Comparison of ENCODE assay signal across 8 cellular contexts in genomic region chr17:51120357-51120738, GRCh38. TPM values are rescaled to one million over a fixed set of nuclear protein-coding genes. Genes with fewer than 3 reads are reported as not detected.
DNase-seq lines count a peak whose midpoint lies in the region; TF ChIP-seq lines count a peak whose summit lies in the region.

No MANE protein-coding gene starts in this region.

- H3K9me3 Mint-ChIP-seq in activated CD4-positive, alpha-beta memory T cell treated with anti-CD3 and anti-CD28 coated beads, Interleukin-2, amount 10 ng/mL, durations not matched to agents 7 days and 5 days = no peaks in the 10 kb centered on the region
- H3K9me3 Mint-ChIP-seq in nephron = no peaks in the 10 kb centered on the region

- H3K4me2 ChIP-seq in fibroblast of lung (ENCODE audit: extremely low read depth, insufficient read depth, low read length) = no peak overlapping the region

- peak overlapping the region; percentile 95 for H3K27ac Mint-ChIP-seq in activated CD4-positive, alpha-beta memory T cell treated with anti-CD3 and anti-CD28 coated beads, Interleukin-2, amount 10 ng/mL, durations not matched to agents 7 days and 5 days
- peak overlapping the region; percentile 85 to 99 (median 96) for H3K27ac Mint-ChIP-seq in nephron

- CTCF ChIA-PET in activated CD4-positive, alpha-beta memory T cell treated with anti-CD3 and anti-CD28 coated beads, Interleukin-2, amount 10 ng/mL, durations not matched to agents 7 days and 5 days (lab: Charles Lee) = interaction anchor here (0.9 to 3.1 kb wide), 7 partner anchors 12 to 137 kb away, joined by 3 to 23 read pairs (median 3); partner anchors contain the start of gene NME1

- peaks cover 55% of the 10 kb centered on the region for H3K4me1 Mint-ChIP-seq in activated CD4-positive, alpha-beta memory T cell treated with anti-CD3 and anti-CD28 coated beads, Interleukin-2, amount 10 ng/mL, durations not matched to agents 7 days and 5 days
- peaks cover 41% of the 10 kb centered on the region for H3K4me1 Mint-ChIP-seq in nephron

- H3K27me3 ChIP-seq in H7 (ENCODE audit: control insufficient read depth, insufficient read depth, low read length) (no peaks in the 10 kb centered on the region), fibroblast of lung (ENCODE audit: control insufficient read depth, insufficient read depth, low read length) (no peaks in the 10 kb centered on the region), uterus (no peaks in the 10 kb centered on the region)

- H3K4me3 ChIP-seq in H7 (ENCODE audit: insufficient read depth, low read depth, low read length) = peak overlapping the region; percentile 98
- peak overlapping the region; percentile 74 to 99 (median 92) for H3K4me3 ChIP-seq in fibroblast of lung (replicated peaks in 1 of 4; ENCODE audit: control extremely low read depth in 1 of 4, insufficient read depth in 1 of 4, low read depth in 3 of 4, low read length in 4 of 4)
- peak overlapping the region; percentile 73 to 93 for H3K4me3 ChIP-seq in uterus

- peaks cover 48% of the 10 kb centered on the region for H3K79me2 ChIP-seq in fibroblast of lung (ENCODE audit: control insufficient read depth, insufficient read depth, low read length)

- H3K27ac ChIP-seq in fibroblast of lung (ENCODE audit: insufficient read depth, low read length) = peak overlapping the region; percentile 96
- H3K27ac ChIP-seq in uterus = peak overlapping the region; percentile 92 to 100

- H3K36me3 ChIP-seq in H7 (replicated peaks; ENCODE audit: control insufficient read depth, insufficient read depth, low read length) = no peaks in the 10 kb centered on the region
- no peaks in the 10 kb centered on the region for H3K36me3 ChIP-seq in fibroblast of lung (ENCODE audit: control insufficient read depth, insufficient read depth, low read length)
- no peaks in the 10 kb centered on the region for H3K36me3 ChIP-seq in uterus

- peaks cover 3% of the 10 kb centered on the region for H3K36me3 Mint-ChIP-seq in activated CD4-positive, alpha-beta memory T cell treated with anti-CD3 and anti-CD28 coated beads, Interleukin-2, amount 10 ng/mL, durations not matched to agents 7 days and 5 days (ENCODE audit: low read depth)
- no peaks in the 10 kb centered on the region for H3K36me3 Mint-ChIP-seq in nephron (ENCODE audit: low read depth)

- peak overlapping the region; percentile 75 for H2AFZ ChIP-seq in fibroblast of lung (ENCODE audit: low read length)

- peak overlapping the region; percentile 91 for H3K9ac ChIP-seq in fibroblast of lung (ENCODE audit: insufficient read depth, low read length)

- H3K27me3 Mint-ChIP-seq in activated CD4-positive, alpha-beta memory T cell treated with anti-CD3 and anti-CD28 coated beads, Interleukin-2, amount 10 ng/mL, durations not matched to agents 7 days and 5 days = no peaks in the 10 kb centered on the region
- H3K27me3 Mint-ChIP-seq in nephron (ENCODE audit: low read depth) = no peaks in the 10 kb centered on the region

- TF ChIP-seq CTCF in fibroblast of lung (conservative IDR thresholded peaks at IDR 0.05 in 1 of 2, IDR thresholded peaks at IDR 0.05 in 1 of 2; ENCODE audit: low read depth in 1 of 2, low read length in 2 of 2) (no peak), nephron (IDR thresholded peaks at IDR 0.05; ENCODE audit: unreplicated experiment in 3 of 3) (no peak), uterus (IDR thresholded peaks at IDR 0.05) (no peak)

- DNase-seq in NCI-H1694 treated with DMSO at 0.1 percent for 48 hours (lab: John Stamatoyannopoulos, UW) (peak; percentile 53), NCI-H1694 (lab: John Stamatoyannopoulos, UW) (no peak), H7 (peak; percentile 73), M059J (ENCODE audit: low read depth) (peak; percentile 45), fibroblast of lung (ENCODE audit: low read depth in 2 of 2) (peak; percentile 37 to 42), uterus (no peak)
- no peak for DNase-seq in activated CD4-positive, alpha-beta memory T cell treated with anti-CD3 and anti-CD28 coated beads, Interleukin-2, amount 10 ng/mL, durations not matched to agents 7 days and 5 days

- intact Hi-C loops in uterus (cut with DNase I; ENCODE audit: low total_unique reads) = no loop called here

- peak overlapping the region; percentile 86 for H3K4me3 Mint-ChIP-seq in activated CD4-positive, alpha-beta memory T cell treated with anti-CD3 and anti-CD28 coated beads, Interleukin-2, amount 10 ng/mL, durations not matched to agents 7 days and 5 days
- H3K4me3 Mint-ChIP-seq in nephron = peak overlapping the region; percentile 90 to 98 (median 94)

- no peak for TF ChIP-seq POLR2A in uterus (IDR thresholded peaks at IDR 0.05)

- H3K4me1 ChIP-seq in fibroblast of lung (ENCODE audit: control insufficient read depth, extremely low read depth, insufficient read depth, low read length) (peaks cover 7% of the 10 kb centered on the region), uterus (peaks cover 0 to 7% of the 10 kb centered on the region in 2 donors)

- POLR2A ChIA-PET in activated CD4-positive, alpha-beta memory T cell treated with anti-CD3 and anti-CD28 coated beads, Interleukin-2, amount 10 ng/mL, durations not matched to agents 7 days and 5 days (lab: Charles Lee) = interaction anchor here (0.6 to 4.3 kb wide), 26 partner anchors 9 to 268 kb away, joined by 3 to 40 read pairs (median 3); partner anchors contain the start of genes NME1, NME2, TOB1 and UTP18

- no peaks in the 10 kb centered on the region for H3K9me3 ChIP-seq in fibroblast of lung (ENCODE audit: control insufficient read depth, insufficient read depth, low read depth, low read length)
- no peaks in the 10 kb centered on the region for H3K9me3 ChIP-seq in uterus

- no peaks in the 10 kb centered on the region for H4K20me1 ChIP-seq in fibroblast of lung (ENCODE audit: control insufficient read depth, extremely low read depth, insufficient read depth, low read length)

RNA-seq across cellular contexts. Expression of gene SPAG9, which starts 0.3 kb away (rescaled TPM):
- total RNA-seq in H7 (2014; rRNA removed; shearing (Covaris generic)) = 29.8 and 42.0 TPM in 2 replicates
- 29.9 and 43.9 TPM in 2 replicates for total RNA-seq in M059J (2014; rRNA removed; shearing (Covaris generic))
- 10 to 100 TPM; 50.9 to 53.0 TPM for total RNA-seq in activated CD4-positive, alpha-beta memory T cell treated with anti-CD3 and anti-CD28 coated beads, Interleukin-2, amount 10 ng/mL, durations not matched to agents 7 days and 5 days
- total RNA-seq in fibroblast of lung (100 and 126 TPM in 2 replicates), uterus (100 to 1,000 TPM in 2 of 4 donors, 10 to 100 TPM in 2; 39.4 to 211 (median 107) TPM)
- polyA plus RNA-seq in fibroblast of lung = 41.4 and 49.8 TPM in 2 replicates
- polyA plus RNA-seq in fibroblast of lung (2012) = 39.5 and 46.0 TPM in 2 replicates
- 21.7 and 60.8 TPM in 2 replicates for polyA minus RNA-seq in fibroblast of lung (ENCODE audit: low replicate concordance)

RNA-seq across cellular contexts. Expression of gene NME1, which starts 33.0 kb away (rescaled TPM):
- total RNA-seq in H7 (2014; rRNA removed; shearing (Covaris generic)) = 168 and 211 TPM in 2 replicates
- 171 and 178 TPM in 2 replicates for total RNA-seq in M059J (2014; rRNA removed; shearing (Covaris generic))
- 10 to 100 TPM; 87.9 to 90.8 TPM for total RNA-seq in activated CD4-positive, alpha-beta memory T cell treated with anti-CD3 and anti-CD28 coated beads, Interleukin-2, amount 10 ng/mL, durations not matched to agents 7 days and 5 days
- 75.8 and 108 TPM in 2 replicates for total RNA-seq in fibroblast of lung
- 220 and 374 TPM in 2 replicates for polyA plus RNA-seq in fibroblast of lung
- 177 and 290 TPM in 2 replicates for polyA plus RNA-seq in fibroblast of lung (2012)
- polyA minus RNA-seq in fibroblast of lung (ENCODE audit: low replicate concordance) = 29.2 and 47.8 TPM in 2 replicates
- total RNA-seq in uterus = 10 to 100 TPM; 24.1 to 79.4 (median 39.5) TPM

RNA-seq across cellular contexts. Expression of gene NME2, which starts 45.9 kb away (rescaled TPM):
- 605 and 649 TPM in 2 replicates for total RNA-seq in H7 (2014; rRNA removed; shearing (Covaris generic))
- 491 and 573 TPM in 2 replicates for total RNA-seq in M059J (2014; rRNA removed; shearing (Covaris generic))
- 100 to 1,000 TPM; 364 to 374 TPM for total RNA-seq in activated CD4-positive, alpha-beta memory T cell treated with anti-CD3 and anti-CD28 coated beads, Interleukin-2, amount 10 ng/mL, durations not matched to agents 7 days and 5 days
- total RNA-seq in fibroblast of lung (686 and 799 TPM in 2 replicates), uterus (100 to 1,000 TPM; 195 to 656 (median 287) TPM)
- polyA plus RNA-seq in fibroblast of lung = 605 and 802 TPM in 2 replicates
- 958 and 1,142 TPM in 2 replicates for polyA plus RNA-seq in fibroblast of lung (2012)
- 153 and 154 TPM in 2 replicates for polyA minus RNA-seq in fibroblast of lung (ENCODE audit: low replicate concordance)

Comparison
In these comparisons a context has a peak if more than half of its experiments do, and no peak if none do; other contexts are left out.
1. DNase-seq: peak in NCI-H1694 treated with DMSO at 0.1 percent for 48 hours (single experiment), H7 (single experiment), M059J (single experiment) and fibroblast of lung (2 of 2); none in NCI-H1694 (single experiment), activated CD4-positive, alpha-beta memory T cell treated with anti-CD3 and anti-CD28 coated beads, Interleukin-2, amount 10 ng/mL, durations not matched to agents 7 days and 5 days (single experiment) and uterus (0 of 2).
2. Peak in every context shown above with its lines, with median percentiles within 50 percentile points of each other: H3K4me3 ChIP-seq.